ENCODE assay signal across 16 cellular contexts in the genomic region with DNA sequence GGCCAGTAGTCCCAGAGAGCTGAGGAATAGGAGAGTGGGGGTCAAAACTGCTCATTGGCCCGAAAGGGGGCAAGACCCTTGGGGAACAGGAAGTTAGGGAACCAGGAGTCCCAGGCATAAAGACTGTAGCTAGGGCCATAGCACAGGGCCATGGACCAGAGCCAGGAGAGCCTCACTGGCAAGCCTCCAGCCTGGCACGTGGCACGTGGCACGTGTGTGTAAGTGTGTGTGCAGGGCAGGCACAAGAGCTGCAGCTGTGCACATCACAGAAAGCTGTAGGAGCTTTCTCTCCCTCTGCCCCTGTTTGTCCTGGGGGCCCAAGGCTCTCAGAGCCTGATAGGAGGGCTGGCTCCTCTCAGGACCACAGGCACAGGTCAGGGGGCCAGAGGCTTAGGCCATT. TPM values are rescaled to one million over a fixed set of nuclear protein-coding genes. Genes with fewer than 3 reads are reported as not detected.
DNase-seq lines count a peak whose midpoint lies in the region; ATAC-seq, FAIRE-seq and TF ChIP-seq lines count a peak whose summit lies in the region.
"Had no signal": no experiment of that assay in that cellular context is flagged by ENCODE, and none has a peak within 500 bp of the region (broad histone marks: within the 10 kb centered on the region; RNA-seq: fewer than 3 reads in every experiment).

No MANE protein-coding gene starts in this region.

- DNase-seq in NCI-H1436 (lab: John Stamatoyannopoulos, UW) (peak; percentile 13), NCI-H1436 treated with DMSO at 0.1 percent for 48 hours (lab: John Stamatoyannopoulos, UW) (no peak), natural killer cell (no peak), left lobe of liver (ENCODE audit: low spot score) (peak; percentile 54), NCI-H446 treated with DMSO at 0.1 percent for 48 hours (lab: John Stamatoyannopoulos, UW) (no peak), frontal cortex (ENCODE audit: low spot score in 2 of 2) (no peak)
- peak; percentile 15 for DNase-seq in natural killer cell treated with Interleukin-12 subunit alpha and Interleukin-12 subunit beta and Interleukin-15 and Interleukin-18, amount 100 ng/mL, for 72 hours (ENCODE audit: low spot score)
- no peak for DNase-seq in activated naive CD4-positive, alpha-beta T cell treated with anti-CD3 and anti-CD28 coated beads, Interleukin-2, amount 10 ng/mL, durations not matched to agents 7 days and 5 days
- DNase-seq: 8988T; CD8-positive, alpha-beta memory T cell; EL; NCI-H1417; NCI-H774; SHP77 had no signal

- no peak overlapping the region for H3K4me3 Mint-ChIP-seq in natural killer cell treated with Interleukin-12 subunit alpha and Interleukin-12 subunit beta and Interleukin-15 and Interleukin-18, amount 100 ng/mL, for 72 hours
- H3K4me3 Mint-ChIP-seq in natural killer cell: no peak overlapping the region
- H3K4me3 Mint-ChIP-seq in activated naive CD4-positive, alpha-beta T cell treated with anti-CD3 and anti-CD28 coated beads, Interleukin-2, amount 10 ng/mL, durations not matched to agents 7 days and 5 days: no peak overlapping the region
- H3K4me3 Mint-ChIP-seq: T-helper 1 cell treated with Interleukin-12 subunit alpha and Interleukin-12 subunit beta and Interleukin-4 antibody, amounts not matched to agents 30 μg/mL and 1 μg/mL, for 36 hours had no signal

- no peak for TF ChIP-seq CTCF in natural killer cell (IDR thresholded peaks at IDR 0.05)

- CTCF ChIA-PET in activated naive CD4-positive, alpha-beta T cell treated with anti-CD3 and anti-CD28 coated beads, Interleukin-2, amount 10 ng/mL, durations not matched to agents 7 days and 5 days (lab: Charles Lee): interaction anchor here (1.0 kb wide), 1 partner anchor 14 kb away, joined by 3 read pairs; no protein-coding TSS in a partner anchor

- intact Hi-C loops in natural killer cell (cut with micrococcal nuclease): no loop called here

- H3K27me3 Mint-ChIP-seq in natural killer cell treated with Interleukin-12 subunit alpha and Interleukin-12 subunit beta and Interleukin-15 and Interleukin-18, amount 100 ng/mL, for 72 hours: peaks cover 26 to 44% of the 10 kb centered on the region in 2 donors
- peaks cover 24 to 30% of the 10 kb centered on the region in 2 donors for H3K27me3 Mint-ChIP-seq in natural killer cell (ENCODE audit: low read depth in 2 of 2)
- peaks cover 82% of the 10 kb centered on the region for H3K27me3 Mint-ChIP-seq in activated naive CD4-positive, alpha-beta T cell treated with anti-CD3 and anti-CD28 coated beads, Interleukin-2, amount 10 ng/mL, durations not matched to agents 7 days and 5 days

- no peaks in the 10 kb centered on the region for H3K36me3 Mint-ChIP-seq in natural killer cell treated with Interleukin-12 subunit alpha and Interleukin-12 subunit beta and Interleukin-15 and Interleukin-18, amount 100 ng/mL, for 72 hours
- H3K36me3 Mint-ChIP-seq in natural killer cell: no peaks in the 10 kb centered on the region
- H3K36me3 Mint-ChIP-seq in activated naive CD4-positive, alpha-beta T cell treated with anti-CD3 and anti-CD28 coated beads, Interleukin-2, amount 10 ng/mL, durations not matched to agents 7 days and 5 days: no peaks in the 10 kb centered on the region

- peaks cover 0 to 3% of the 10 kb centered on the region in 2 donors for H3K4me1 Mint-ChIP-seq in natural killer cell treated with Interleukin-12 subunit alpha and Interleukin-12 subunit beta and Interleukin-15 and Interleukin-18, amount 100 ng/mL, for 72 hours (ENCODE audit: low read depth in 2 of 2)
- peaks cover 0 to 5% of the 10 kb centered on the region in 2 donors for H3K4me1 Mint-ChIP-seq in natural killer cell
- no peaks in the 10 kb centered on the region for H3K4me1 Mint-ChIP-seq in activated naive CD4-positive, alpha-beta T cell treated with anti-CD3 and anti-CD28 coated beads, Interleukin-2, amount 10 ng/mL, durations not matched to agents 7 days and 5 days

- ATAC-seq in natural killer cell treated with Interleukin-12 subunit alpha and Interleukin-12 subunit beta and Interleukin-15 and Interleukin-18, amount 100 ng/mL, for 72 hours: no peak
- ATAC-seq in natural killer cell (no peak), left lobe of liver (peak; percentile 68)

- no peak overlapping the region for H3K27ac Mint-ChIP-seq in natural killer cell treated with Interleukin-12 subunit alpha and Interleukin-12 subunit beta and Interleukin-15 and Interleukin-18, amount 100 ng/mL, for 72 hours
- H3K27ac Mint-ChIP-seq in natural killer cell: no peak overlapping the region
- no peak overlapping the region for H3K27ac Mint-ChIP-seq in activated naive CD4-positive, alpha-beta T cell treated with anti-CD3 and anti-CD28 coated beads, Interleukin-2, amount 10 ng/mL, durations not matched to agents 7 days and 5 days
- H3K27ac Mint-ChIP-seq: T-helper 1 cell treated with Interleukin-12 subunit alpha and Interleukin-12 subunit beta and Interleukin-4 antibody, amounts not matched to agents 30 μg/mL and 1 μg/mL, for 36 hours had no signal

- FAIRE-seq in frontal cortex (lab: Jason Lieb, UNC): no peak
- FAIRE-seq: H1 had no signal

- no peaks in the 10 kb centered on the region for H3K9me3 Mint-ChIP-seq in natural killer cell treated with Interleukin-12 subunit alpha and Interleukin-12 subunit beta and Interleukin-15 and Interleukin-18, amount 100 ng/mL, for 72 hours
- H3K9me3 Mint-ChIP-seq in natural killer cell: no peaks in the 10 kb centered on the region
- no peaks in the 10 kb centered on the region for H3K9me3 Mint-ChIP-seq in activated naive CD4-positive, alpha-beta T cell treated with anti-CD3 and anti-CD28 coated beads, Interleukin-2, amount 10 ng/mL, durations not matched to agents 7 days and 5 days
- H3K9me3 Mint-ChIP-seq: CD8-positive, alpha-beta memory T cell; T-helper 1 cell treated with Interleukin-12 subunit alpha and Interleukin-12 subunit beta and Interleukin-4 antibody, amounts not matched to agents 30 μg/mL and 1 μg/mL, for 36 hours had no signal

RNA-seq across cellular contexts. Expression of a gene that starts 47.8 kb away (rescaled TPM):
- total RNA-seq in natural killer cell treated with Interleukin-12 subunit alpha and Interleukin-12 subunit beta and Interleukin-15 and Interleukin-18, amount 100 ng/mL, for 72 hours: 10 to 100 TPM; 27.8 to 44.3 TPM
- 10 to 100 TPM; 24.2 to 35.4 (median 30.9) TPM for total RNA-seq in natural killer cell
- 7.7 TPM for total RNA-seq in left lobe of liver
- 46.5 TPM for total RNA-seq in frontal cortex

Comparison
In these comparisons a context has a peak if more than half of its experiments do, and no peak if none do; other contexts are left out.
1. DNase-seq: peak in NCI-H1436 (single experiment), natural killer cell treated with Interleukin-12 subunit alpha and Interleukin-12 subunit beta and Interleukin-15 and Interleukin-18, amount 100 ng/mL, for 72 hours (single experiment) and left lobe of liver (single experiment); none in NCI-H1436 treated with DMSO at 0.1 percent for 48 hours (single experiment), natural killer cell (single experiment), NCI-H446 treated with DMSO at 0.1 percent for 48 hours (single experiment), frontal cortex (0 of 2) and activated naive CD4-positive, alpha-beta T cell treated with anti-CD3 and anti-CD28 coated beads, Interleukin-2, amount 10 ng/mL, durations not matched to agents 7 days and 5 days (single experiment).